ENCODE assay signal across 8 cellular contexts in genomic region chr11:65615229-65615949, GRCh38.
DNase-seq lines count a peak whose midpoint lies in the region; ATAC-seq and TF ChIP-seq lines count a peak whose summit lies in the region.

TSS of gene PCNX3 (plus strand) at chr11:65615776. CDS start at chr11:65616312, 536 bp downstream.

- H3K4me3 ChIP-seq in AG09309 (ENCODE audit: control insufficient read depth, low read depth, low read length): peak within 1 kb of the TSS; percentile 85

- ATAC-seq in GM19035 (IDR thresholded peaks at IDR 0.05; ENCODE audit: unreplicated experiment) (peak; percentile 86), HG03354 (IDR thresholded peaks at IDR 0.05; ENCODE audit: poor library complexity, severe bottlenecking, unreplicated experiment) (peak; percentile 80)
- ATAC-seq in activated CD4-positive, CD25-positive, alpha-beta regulatory T cell treated with anti-CD3 and anti-CD28 coated beads, Interleukin-2, amount 50 U/mL, for 24 hours: peak; percentile 90 to 91

- peak; percentile 100 for DNase-seq in AG09309 (ENCODE audit: low read depth)
- peak; percentile 100 for DNase-seq in NCI-H446 treated with DMSO at 0.1 percent for 48 hours (lab: John Stamatoyannopoulos, UW)
- peak; percentile 100 for DNase-seq in cerebellar cortex (ENCODE audit: low spot score)
- DNase-seq in iris pigment epithelial cell (ENCODE audit: low read depth): peak; percentile 100
- peak; percentile 100 for DNase-seq in stimulated activated CD4-positive, alpha-beta T cell treated with anti-CD3 and anti-CD28 coated beads, Interleukin-12 subunit alpha, Interleukin-12 subunit beta, amount 100 ng/mL, for 24 hours (ENCODE audit: low read depth in 2 of 2)

- TF ChIP-seq CTCF in AG09309 (IDR thresholded peaks at IDR 0.05; ENCODE audit: control insufficient read depth, insufficient read depth, low read depth, low read length, missing control alignments): no peak

Comparison
In these comparisons a context has a peak if more than half of its experiments do, and no peak if none do; other contexts are left out.
1. Peak in every context shown above with its lines: DNase-seq, ATAC-seq and H3K4me3 ChIP-seq.